9 cellular contexts compared by ENCODE assay signal in genomic region chr10:26024303-26024702, GRCh38.
"Had no signal": no experiment of that assay in that cellular context is flagged by ENCODE, and none has a peak within 500 bp of the region (broad histone marks: within the 10 kb centered on the region; RNA-seq: fewer than 3 reads in every experiment).

No MANE protein-coding gene starts in this region.

- DNase-seq: GM23248, GOT3, H7, H9, HCEC 1CT, HFFc6 had no signal

- H3K4me3 Mint-ChIP-seq: GM23338, H9, HFFc6 had no signal

- H3K9me3 Mint-ChIP-seq: GM23338, H9 had no signal

- H3K36me3 ChIP-seq: HAP-1 had no signal

- H3K27ac ChIP-seq: GM23248 had no signal

- H3K4me3 ChIP-seq: GM23248, GM23338, HAP-1 had no signal

- H3K9me3 ChIP-seq: HAP-1 had no signal

- H3K27ac Mint-ChIP-seq: GM23338, HFFc6 had no signal

- ATAC-seq: GM23338, HCT116 had no signal
